ENCODE assay signal across 29 cellular contexts in the genomic region with DNA sequence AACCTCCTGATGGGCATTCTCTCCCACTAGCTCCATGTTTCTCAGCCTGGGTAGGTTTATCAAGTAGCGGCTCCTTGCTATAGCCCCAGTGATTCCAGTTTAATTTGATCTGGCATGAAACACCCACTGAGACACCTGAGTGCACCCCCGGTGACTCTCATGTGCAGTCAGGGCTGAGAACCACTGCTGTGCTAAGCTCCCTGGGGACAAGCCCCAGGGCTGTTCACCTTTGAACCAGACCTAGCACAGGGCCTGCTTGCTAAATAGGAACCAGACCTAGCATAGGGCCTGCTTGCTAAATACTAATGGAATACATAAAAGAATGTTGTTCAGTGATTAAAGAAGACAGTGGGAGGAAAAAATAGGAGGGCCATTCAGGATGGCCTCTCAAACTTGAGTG.
"Had no signal": no experiment of that assay in that cellular context is flagged by ENCODE, and none has a peak within 500 bp of the region (broad histone marks: within the 10 kb centered on the region; RNA-seq: fewer than 3 reads in every experiment).

No MANE protein-coding gene starts in this region.

- H3K4me2 ChIP-seq: neural progenitor cell had no signal

- H3K27ac ChIP-seq: lower lobe of right lung, neural progenitor cell, neutrophil, ovary, right atrium auricular region, skin epidermis, suprapubic skin, thoracic aorta, tibial artery, uterus had no signal

- H3K4me1 ChIP-seq: lower lobe of right lung, neural progenitor cell, uterus had no signal

- H2AFZ ChIP-seq: neural progenitor cell had no signal

- DNase-seq: hypothalamus; immature natural killer cell; kidney; left ventricle myocardium superior; lower lobe of right lung; mammary epithelial cell; mesenchymal stem cell; naive B cell; natural killer cell; nephron progenitor cell; occipital lobe; ovary; stimulated activated CD4-positive, alpha-beta T cell treated with anti-CD3 and anti-CD28 coated beads, Interleukin-12 subunit alpha, Interleukin-12 subunit beta, amount 100 ng/mL, for 4 hours; stimulated activated CD4-positive, alpha-beta T cell treated with anti-CD3 and anti-CD28 coated beads, Interleukin-15, amount 100 ng/mL, for 24 hours; stimulated activated CD4-positive, alpha-beta T cell treated with anti-CD3 and anti-CD28 coated beads, Interleukin-2, amount 100 ng/mL, for 24 hours; stimulated activated CD4-positive, alpha-beta T cell treated with anti-CD3 and anti-CD28 coated beads, Interleukin-4, amount 100 ng/mL, for 1 hour; stimulated activated naive CD4-positive, alpha-beta T cell; tibial artery; uterus had no signal

- H3K36me3 Mint-ChIP-seq: natural killer cell, type B pancreatic cell had no signal

- H3K27me3 Mint-ChIP-seq: naive B cell; stimulated activated naive CD8-positive, alpha-beta T cell treated with anti-CD3 and anti-CD28 coated beads, Interleukin-15, Interleukin-2, amounts not matched to agents 100 ng/mL and 50 ng/mL, for 24 hours had no signal

- H3K4me3 Mint-ChIP-seq: immature natural killer cell; natural killer cell; nephron progenitor cell; neural progenitor cell; stimulated activated naive CD8-positive, alpha-beta T cell treated with anti-CD3 and anti-CD28 coated beads, Interleukin-15, Interleukin-2, amounts not matched to agents 100 ng/mL and 50 ng/mL, for 24 hours; type B pancreatic cell had no signal

- H3K9me3 ChIP-seq: lower lobe of right lung, neutrophil, ovary, right atrium auricular region, suprapubic skin, thoracic aorta, tibial artery, uterus had no signal

- ATAC-seq: left ventricle myocardium superior, natural killer cell, sciatic nerve had no signal

- H3K36me3 ChIP-seq: lower lobe of right lung, neural progenitor cell, neutrophil, ovary, right atrium auricular region, suprapubic skin, thoracic aorta, tibial artery, uterus had no signal

- H3K4me1 Mint-ChIP-seq: neural progenitor cell had no signal

- H3K27me3 ChIP-seq: neural progenitor cell, neutrophil, ovary, right atrium auricular region, suprapubic skin, tibial artery, uterus had no signal

- H3K9me3 Mint-ChIP-seq: immature natural killer cell, natural killer cell had no signal

- H3K4me3 ChIP-seq: lower lobe of right lung, neural progenitor cell, ovary, right atrium auricular region, skin epidermis, suprapubic skin, thoracic aorta, tibial artery, uterus had no signal

- H3K27ac Mint-ChIP-seq: nephron progenitor cell; neural progenitor cell; progenitor cell of endocrine pancreas; stimulated activated naive CD8-positive, alpha-beta T cell treated with anti-CD3 and anti-CD28 coated beads, Interleukin-15, Interleukin-2, amounts not matched to agents 100 ng/mL and 50 ng/mL, for 24 hours; type B pancreatic cell had no signal
